ENCODE assay signal across 8 cellular contexts in the genomic region with DNA sequence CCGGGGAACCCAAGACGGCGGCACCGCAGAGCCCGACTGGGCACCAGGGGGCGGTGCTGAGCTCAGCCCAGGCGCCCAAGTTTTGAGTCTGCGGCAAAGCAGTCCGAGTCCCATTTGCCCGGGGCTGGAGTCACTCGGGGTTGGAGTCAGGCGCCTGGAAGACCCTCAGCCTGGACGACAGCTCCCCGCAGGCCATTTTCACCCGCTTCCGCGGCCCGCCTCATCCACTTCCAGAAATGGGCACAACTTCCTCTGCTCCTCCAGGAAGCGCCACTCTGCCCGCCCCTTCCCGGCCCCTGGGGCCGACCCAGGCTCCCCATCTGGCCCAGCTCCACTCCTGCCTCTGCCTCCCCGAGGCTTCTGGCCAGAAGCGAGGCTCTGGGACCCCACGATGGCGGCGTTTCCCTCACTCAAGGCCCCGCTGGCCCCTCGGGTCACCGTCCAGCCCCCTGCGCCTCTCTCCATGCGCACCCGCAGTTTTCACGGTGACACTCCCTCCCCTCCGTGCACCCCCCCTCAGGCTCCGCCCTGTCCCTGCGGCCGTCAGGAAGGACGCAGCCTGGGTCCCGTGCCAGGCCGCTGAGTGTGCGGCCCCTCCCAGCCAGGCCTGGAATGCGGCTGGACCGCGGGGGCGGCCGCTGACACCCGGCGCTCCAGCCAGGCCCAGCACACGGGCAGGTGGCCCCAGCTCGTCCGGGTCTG. TPM values are rescaled to one million over a fixed set of nuclear protein-coding genes. Genes with fewer than 3 reads are reported as not detected.
DNase-seq lines count a peak whose midpoint lies in the region; FAIRE-seq and TF ChIP-seq lines count a peak whose summit lies in the region.

No MANE protein-coding gene starts in this region.

- peak overlapping the region; percentile 84 for H3K4me2 ChIP-seq in OCI-LY3 (ENCODE audit: low read length)

- peak overlapping the region; percentile 54 for H3K27ac ChIP-seq in OCI-LY3 (ENCODE audit: low read length)

- POLR2A ChIA-PET in AG04449 (lab: Yijun Ruan, JAX): interaction anchor here (0.7 to 1.9 kb wide), 10 partner anchors 10 to 213 kb away, joined by 3 to 9 read pairs (median 4); a partner anchor contains a TSS

- H3K36me3 Mint-ChIP-seq in activated T-cell treated with anti-CD3 and anti-CD28 coated beads, Interleukin-2, amount 50 U/mL, for 24 hours (ENCODE audit: low read depth): peaks cover 27% of the 10 kb centered on the region

- peak; percentile 97 for TF ChIP-seq CTCF in AG04449 (IDR thresholded peaks at IDR 0.05; ENCODE audit: insufficient read depth, low read length, missing control alignments)
- peak; percentile 97 for TF ChIP-seq CTCF in OCI-LY3 (IDR thresholded peaks at IDR 0.05; ENCODE audit: low read depth, low read length)
- TF ChIP-seq CTCF in epithelial cell of proximal tubule (conservative IDR thresholded peaks at IDR 0.05; ENCODE audit: low read depth, low read length): peak; percentile 94

- no peaks in the 10 kb centered on the region for H3K9me3 ChIP-seq in OCI-LY3 (ENCODE audit: insufficient read depth, low read length)

- peaks cover 42% of the 10 kb centered on the region for H3K4me1 Mint-ChIP-seq in activated T-cell treated with anti-CD3 and anti-CD28 coated beads, Interleukin-2, amount 50 U/mL, for 24 hours (ENCODE audit: low read depth)

- H3K36me3 ChIP-seq in OCI-LY3 (replicated peaks; ENCODE audit: low read depth, low read length): peaks cover 8% of the 10 kb centered on the region

- TF ChIP-seq POLR2A in GM18526 (IDR thresholded peaks at IDR 0.05; ENCODE audit: extremely low read depth, insufficient read length): peak; percentile 67

- H4K20me1 ChIP-seq in OCI-LY3 (ENCODE audit: insufficient read depth, low read length): no peaks in the 10 kb centered on the region

- DNase-seq in AG04449 (ENCODE audit: low read depth, low spot score): peak; percentile 45
- DNase-seq in HTR-8/SVneo (ENCODE audit: insufficient read length, low spot score): peak; percentile 92
- peak; percentile 88 for DNase-seq in activated T-cell treated with anti-CD3 and anti-CD28 coated beads, Interleukin-2, amount 50 U/mL, for 24 hours
- no peak for DNase-seq in epithelial cell of proximal tubule (ENCODE audit: low read depth)
- DNase-seq in mucosa of gallbladder (ENCODE audit: low spot score): peak; percentile 93
- DNase-seq in stimulated activated CD8-positive, alpha-beta memory T cell treated with anti-CD3 and anti-CD28 coated beads, Interleukin-4, amount 100 ng/mL, for 4 hours (ENCODE audit: low read depth in 2 of 2, low spot score in 1 of 2): peak; percentile 30 to 40

- H3K4me3 Mint-ChIP-seq in activated T-cell treated with anti-CD3 and anti-CD28 coated beads, Interleukin-2, amount 50 U/mL, for 24 hours: peak overlapping the region; percentile 80

- no peaks in the 10 kb centered on the region for H3K9me3 Mint-ChIP-seq in activated T-cell treated with anti-CD3 and anti-CD28 coated beads, Interleukin-2, amount 50 U/mL, for 24 hours

- H3K4me1 ChIP-seq in OCI-LY3 (ENCODE audit: low read length): peaks cover 9% of the 10 kb centered on the region

- no peaks in the 10 kb centered on the region for H3K27me3 ChIP-seq in OCI-LY3 (ENCODE audit: low read depth, low read length)

- H2AFZ ChIP-seq in OCI-LY3 (ENCODE audit: low read depth, low read length): peak overlapping the region; percentile 80

- peak overlapping the region; percentile 84 for H3K9ac ChIP-seq in OCI-LY3 (ENCODE audit: low read length)

- H3K27ac Mint-ChIP-seq in activated T-cell treated with anti-CD3 and anti-CD28 coated beads, Interleukin-2, amount 50 U/mL, for 24 hours: peak overlapping the region; percentile 95

- FAIRE-seq in HTR-8/SVneo (lab: Jason Lieb, UNC): peak; percentile 93

- peak overlapping the region; percentile 68 for H3K4me3 ChIP-seq in AG04449 (ENCODE audit: low read depth, low read length)
- H3K4me3 ChIP-seq in OCI-LY3 (ENCODE audit: low read length): peak overlapping the region; percentile 83
- H3K4me3 ChIP-seq in epithelial cell of proximal tubule (ENCODE audit: low read depth, low read length): peak overlapping the region; percentile 66

- H3K27me3 Mint-ChIP-seq in activated T-cell treated with anti-CD3 and anti-CD28 coated beads, Interleukin-2, amount 50 U/mL, for 24 hours: no peaks in the 10 kb centered on the region

- CTCF ChIA-PET in AG04449 (lab: Yijun Ruan, JAX): interaction anchor here (0.6 to 5.0 kb wide), 24 partner anchors 9 to 214 kb away, joined by 3 to 62 read pairs (median 5); a partner anchor contains a TSS

- H3K79me2 ChIP-seq in OCI-LY3 (ENCODE audit: low read length): peaks cover 6% of the 10 kb centered on the region; the same call in 1 of the 2 replicates

RNA-seq across cellular contexts. Expression of a gene that starts 4.9 kb away (rescaled TPM):
- total RNA-seq in epithelial cell of proximal tubule (14.2 and 14.5 TPM in 2 replicates), mucosa of gallbladder (13.2 TPM)

RNA-seq across cellular contexts. Expression of a gene that starts 7.7 kb away (rescaled TPM):
- total RNA-seq in epithelial cell of proximal tubule (0.80 and 1.3 TPM in 2 replicates), mucosa of gallbladder (7.0 TPM)

RNA-seq across cellular contexts. Expression of a gene that starts 23.2 kb away (rescaled TPM):
- 11.3 and 18.1 TPM in 2 replicates for total RNA-seq in epithelial cell of proximal tubule
- 38.8 TPM for total RNA-seq in mucosa of gallbladder

RNA-seq across cellular contexts. Expression of a gene that starts 30.9 kb away (rescaled TPM):
- total RNA-seq in epithelial cell of proximal tubule (not detected in 2 replicates), mucosa of gallbladder (not detected)

RNA-seq across cellular contexts. Expression of a gene that starts 44.6 kb away (rescaled TPM):
- total RNA-seq in epithelial cell of proximal tubule (29.0 and 34.0 TPM in 2 replicates), mucosa of gallbladder (65.9 TPM)
